Comparison of ENCODE assay signal across 1 cellular context in the genomic region with DNA sequence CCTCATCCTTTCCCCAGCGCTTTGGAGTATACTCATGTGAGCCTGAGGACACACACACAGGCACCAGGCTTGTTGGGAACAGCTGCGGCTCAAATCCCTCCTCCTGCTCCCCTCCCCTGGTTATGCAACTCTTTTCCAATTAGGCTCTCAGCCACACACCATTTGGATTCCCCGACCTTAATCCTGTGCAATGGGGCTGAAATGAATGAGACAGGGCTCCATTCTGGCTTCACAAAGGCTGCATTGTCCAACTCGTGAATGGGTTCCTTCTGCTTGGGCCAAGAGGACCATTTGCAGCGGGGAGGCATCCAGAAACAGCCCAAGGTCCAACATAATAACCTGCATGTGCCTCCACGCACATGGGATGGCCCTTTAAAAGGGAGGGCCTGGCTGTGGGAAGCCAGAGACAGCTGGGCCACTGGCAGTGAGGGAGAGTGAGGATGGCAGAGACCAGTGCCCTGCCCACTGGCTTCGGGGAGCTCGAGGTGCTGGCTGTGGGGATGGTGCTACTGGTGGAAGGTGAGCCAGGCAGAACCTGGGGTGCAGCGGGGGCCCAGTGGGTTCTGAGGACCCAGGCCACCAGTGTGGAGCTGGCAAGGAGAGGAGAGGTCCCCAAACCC.
TF ChIP-seq lines count a peak whose summit lies in the region.

A gene with protein sequence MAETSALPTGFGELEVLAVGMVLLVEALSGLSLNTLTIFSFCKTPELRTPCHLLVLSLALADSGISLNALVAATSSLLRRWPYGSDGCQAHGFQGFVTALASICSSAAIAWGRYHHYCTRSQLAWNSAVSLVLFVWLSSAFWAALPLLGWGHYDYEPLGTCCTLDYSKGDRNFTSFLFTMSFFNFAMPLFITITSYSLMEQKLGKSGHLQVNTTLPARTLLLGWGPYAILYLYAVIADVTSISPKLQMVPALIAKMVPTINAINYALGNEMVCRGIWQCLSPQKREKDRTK (plus strand): TSS at position 403 of the 620 bp plus-strand sequence. CDS start 38 bp downstream, at position 441.

TF ChIP-seq in HepG2, 621 proteins besides CTCF, POLR2A, EP300 and RAD21 (continued from another document):
- TF ChIP-seq, protein P1, sequence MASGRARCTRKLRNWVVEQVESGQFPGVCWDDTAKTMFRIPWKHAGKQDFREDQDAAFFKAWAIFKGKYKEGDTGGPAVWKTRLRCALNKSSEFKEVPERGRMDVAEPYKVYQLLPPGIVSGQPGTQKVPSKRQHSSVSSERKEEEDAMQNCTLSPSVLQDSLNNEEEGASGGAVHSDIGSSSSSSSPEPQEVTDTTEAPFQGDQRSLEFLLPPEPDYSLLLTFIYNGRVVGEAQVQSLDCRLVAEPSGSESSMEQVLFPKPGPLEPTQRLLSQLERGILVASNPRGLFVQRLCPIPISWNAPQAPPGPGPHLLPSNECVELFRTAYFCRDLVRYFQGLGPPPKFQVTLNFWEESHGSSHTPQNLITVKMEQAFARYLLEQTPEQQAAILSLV (CRISPR knock-in tag; IDR thresholded peaks at IDR 0.05; ENCODE audit: borderline replicate concordance), result no peak
- TF ChIP-seq, protein P2, sequence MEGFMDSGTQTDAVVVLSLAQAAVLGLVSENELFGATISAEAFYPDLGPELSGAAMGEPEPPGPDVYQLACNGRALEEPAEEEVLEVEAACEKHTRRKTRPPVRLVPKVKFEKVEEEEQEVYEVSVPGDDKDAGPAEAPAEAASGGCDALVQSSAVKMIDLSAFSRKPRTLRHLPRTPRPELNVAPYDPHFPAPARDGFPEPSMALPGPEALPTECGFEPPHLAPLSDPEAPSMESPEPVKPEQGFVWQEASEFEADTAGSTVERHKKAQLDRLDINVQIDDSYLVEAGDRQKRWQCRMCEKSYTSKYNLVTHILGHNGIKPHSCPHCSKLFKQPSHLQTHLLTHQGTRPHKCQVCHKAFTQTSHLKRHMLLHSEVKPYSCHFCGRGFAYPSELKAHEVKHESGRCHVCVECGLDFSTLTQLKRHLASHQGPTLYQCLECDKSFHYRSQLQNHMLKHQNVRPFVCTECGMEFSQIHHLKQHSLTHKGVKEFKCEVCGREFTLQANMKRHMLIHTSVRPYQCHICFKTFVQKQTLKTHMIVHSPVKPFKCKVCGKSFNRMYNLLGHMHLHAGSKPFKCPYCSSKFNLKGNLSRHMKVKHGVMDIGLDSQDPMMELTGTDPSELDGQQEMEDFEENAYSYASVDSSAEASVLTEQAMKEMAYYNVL (CRISPR knock-in tag; IDR thresholded peaks at IDR 0.05; ENCODE audit: borderline replicate concordance), result peak; percentile 38; the same call in 1 of the 2 replicates
- 0 out of 2 replicates have a peak, but pooled peaks have one; percentile 33 for TF ChIP-seq KDM1A (CRISPR knock-in tag; IDR thresholded peaks at IDR 0.05)
- TF ChIP-seq SRY (CRISPR knock-in tag; IDR thresholded peaks at IDR 0.05), result no peak
- TF ChIP-seq, protein P3, sequence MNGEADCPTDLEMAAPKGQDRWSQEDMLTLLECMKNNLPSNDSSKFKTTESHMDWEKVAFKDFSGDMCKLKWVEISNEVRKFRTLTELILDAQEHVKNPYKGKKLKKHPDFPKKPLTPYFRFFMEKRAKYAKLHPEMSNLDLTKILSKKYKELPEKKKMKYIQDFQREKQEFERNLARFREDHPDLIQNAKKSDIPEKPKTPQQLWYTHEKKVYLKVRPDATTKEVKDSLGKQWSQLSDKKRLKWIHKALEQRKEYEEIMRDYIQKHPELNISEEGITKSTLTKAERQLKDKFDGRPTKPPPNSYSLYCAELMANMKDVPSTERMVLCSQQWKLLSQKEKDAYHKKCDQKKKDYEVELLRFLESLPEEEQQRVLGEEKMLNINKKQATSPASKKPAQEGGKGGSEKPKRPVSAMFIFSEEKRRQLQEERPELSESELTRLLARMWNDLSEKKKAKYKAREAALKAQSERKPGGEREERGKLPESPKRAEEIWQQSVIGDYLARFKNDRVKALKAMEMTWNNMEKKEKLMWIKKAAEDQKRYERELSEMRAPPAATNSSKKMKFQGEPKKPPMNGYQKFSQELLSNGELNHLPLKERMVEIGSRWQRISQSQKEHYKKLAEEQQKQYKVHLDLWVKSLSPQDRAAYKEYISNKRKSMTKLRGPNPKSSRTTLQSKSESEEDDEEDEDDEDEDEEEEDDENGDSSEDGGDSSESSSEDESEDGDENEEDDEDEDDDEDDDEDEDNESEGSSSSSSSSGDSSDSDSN (CRISPR knock-in tag; IDR thresholded peaks at IDR 0.05), result 0 out of 2 replicates have a peak, but pooled peaks have one; percentile 22
- TF ChIP-seq NAIF1 (CRISPR knock-in tag; IDR thresholded peaks at IDR 0.05; ENCODE audit: borderline replicate concordance), result no peak
- TF ChIP-seq, protein P4, sequence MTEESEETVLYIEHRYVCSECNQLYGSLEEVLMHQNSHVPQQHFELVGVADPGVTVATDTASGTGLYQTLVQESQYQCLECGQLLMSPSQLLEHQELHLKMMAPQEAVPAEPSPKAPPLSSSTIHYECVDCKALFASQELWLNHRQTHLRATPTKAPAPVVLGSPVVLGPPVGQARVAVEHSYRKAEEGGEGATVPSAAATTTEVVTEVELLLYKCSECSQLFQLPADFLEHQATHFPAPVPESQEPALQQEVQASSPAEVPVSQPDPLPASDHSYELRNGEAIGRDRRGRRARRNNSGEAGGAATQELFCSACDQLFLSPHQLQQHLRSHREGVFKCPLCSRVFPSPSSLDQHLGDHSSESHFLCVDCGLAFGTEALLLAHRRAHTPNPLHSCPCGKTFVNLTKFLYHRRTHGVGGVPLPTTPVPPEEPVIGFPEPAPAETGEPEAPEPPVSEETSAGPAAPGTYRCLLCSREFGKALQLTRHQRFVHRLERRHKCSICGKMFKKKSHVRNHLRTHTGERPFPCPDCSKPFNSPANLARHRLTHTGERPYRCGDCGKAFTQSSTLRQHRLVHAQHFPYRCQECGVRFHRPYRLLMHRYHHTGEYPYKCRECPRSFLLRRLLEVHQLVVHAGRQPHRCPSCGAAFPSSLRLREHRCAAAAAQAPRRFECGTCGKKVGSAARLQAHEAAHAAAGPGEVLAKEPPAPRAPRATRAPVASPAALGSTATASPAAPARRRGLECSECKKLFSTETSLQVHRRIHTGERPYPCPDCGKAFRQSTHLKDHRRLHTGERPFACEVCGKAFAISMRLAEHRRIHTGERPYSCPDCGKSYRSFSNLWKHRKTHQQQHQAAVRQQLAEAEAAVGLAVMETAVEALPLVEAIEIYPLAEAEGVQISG (CRISPR knock-in tag; IDR thresholded peaks at IDR 0.05), result no peak
- TF ChIP-seq ZFX (CRISPR knock-in tag; IDR thresholded peaks at IDR 0.05; ENCODE audit: low read depth), result peak; percentile 14; the same call in 1 of the 2 replicates
- TF ChIP-seq, protein P5, sequence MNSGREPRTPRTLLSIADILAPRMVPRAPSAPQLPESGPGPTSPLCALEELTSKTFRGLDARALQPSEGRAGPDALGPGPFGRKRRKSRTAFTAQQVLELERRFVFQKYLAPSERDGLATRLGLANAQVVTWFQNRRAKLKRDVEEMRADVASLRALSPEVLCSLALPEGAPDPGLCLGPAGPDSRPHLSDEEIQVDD (CRISPR knock-in tag; IDR thresholded peaks at IDR 0.05; ENCODE audit: borderline replicate concordance), result no peak
- TF ChIP-seq AHR (CRISPR knock-in tag; IDR thresholded peaks at IDR 0.05), result no peak
- TF ChIP-seq DR1 (CRISPR knock-in tag; IDR thresholded peaks at IDR 0.05), result peak; percentile 30; the same call in 1 of the 2 replicates
- TF ChIP-seq XRCC5 (optimal IDR thresholded peaks at IDR 0.05; ENCODE audit: low read length), result peak; percentile 48
- TF ChIP-seq ZBTB7A (CRISPR knock-in tag; IDR thresholded peaks at IDR 0.05), result no peak
- TF ChIP-seq NFYC (CRISPR knock-in tag; IDR thresholded peaks at IDR 0.05), result no peak
- peak; percentile 49; the same call in 1 of the 2 replicates for TF ChIP-seq PHF21A (CRISPR knock-in tag; IDR thresholded peaks at IDR 0.05)
- TF ChIP-seq ZNF234 (CRISPR knock-in tag; conservative IDR thresholded peaks at IDR 0.05), result no peak
- no peak for TF ChIP-seq ZNF282 (IDR thresholded peaks at IDR 0.05; ENCODE audit: partially characterized antibody)
- TF ChIP-seq ZNF382 (CRISPR knock-in tag; IDR thresholded peaks at IDR 0.05; ENCODE audit: borderline replicate concordance), result no peak
- TF ChIP-seq ZNF446 (CRISPR knock-in tag; IDR thresholded peaks at IDR 0.05), result no peak
- no peak for TF ChIP-seq FOSL1 (CRISPR knock-in tag; IDR thresholded peaks at IDR 0.05; ENCODE audit: borderline replicate concordance)
- peak; percentile 73; the same call in 1 of the 2 replicates for TF ChIP-seq TEF (CRISPR knock-in tag; IDR thresholded peaks at IDR 0.05)
- no peak for TF ChIP-seq MBNL3 (CRISPR knock-in tag; conservative IDR thresholded peaks at IDR 0.05)
- TF ChIP-seq ZNF644 (CRISPR knock-in tag; IDR thresholded peaks at IDR 0.05; ENCODE audit: low read depth), result peak; percentile 84; the same call in 1 of the 2 replicates
- no peak for TF ChIP-seq SOX6 (IDR thresholded peaks at IDR 0.05)
- peak; percentile 57 for TF ChIP-seq SOX6 (CRISPR knock-in tag; IDR thresholded peaks at IDR 0.05)
- TF ChIP-seq TEAD3 (CRISPR knock-in tag; optimal IDR thresholded peaks at IDR 0.05; ENCODE audit: borderline replicate concordance), result peak; percentile 32
- 0 out of 2 replicates have a peak, but pooled peaks have one; percentile 26 for TF ChIP-seq POLR2G (IDR thresholded peaks at IDR 0.05; ENCODE audit: low read depth, low read length)
- TF ChIP-seq NONO (IDR thresholded peaks at IDR 0.05), result no peak
- TF ChIP-seq NONO (CRISPR knock-in tag; conservative IDR thresholded peaks at IDR 0.05), result peak; percentile 55; the same call in 1 of the 2 replicates
- TF ChIP-seq HNRNPL (IDR thresholded peaks at IDR 0.05; ENCODE audit: low read depth, low read length), result peak; percentile 73; the same call in 1 of the 2 replicates
- no peak for TF ChIP-seq ZNF746 (CRISPR knock-in tag; IDR thresholded peaks at IDR 0.05)
TF ChIP-seq in HepG2: peak in this region for 37.
